In genomic region chr15:96792216-96792615, GRCh38 we compare ENCODE assay signal across 28 cellular contexts.
"Had no signal": no experiment of that assay in that cellular context is flagged by ENCODE, and none has a peak within 500 bp of the region (broad histone marks: within the 10 kb centered on the region; RNA-seq: fewer than 3 reads in every experiment).

No MANE protein-coding gene starts in this region.

- H3K4me1 Mint-ChIP-seq: activated CD4-positive, alpha-beta memory T cell treated with anti-CD3 and anti-CD28 coated beads, Interleukin-2, amount 10 ng/mL, durations not matched to agents 7 days and 5 days; activated CD8-positive, alpha-beta memory T cell treated with anti-CD3 and anti-CD28 coated beads, Interleukin-2, amount 10 ng/mL, durations not matched to agents 7 days and 5 days; activated naive CD4-positive, alpha-beta T cell treated with anti-CD3 and anti-CD28 coated beads, Interleukin-2, amount 10 ng/mL, durations not matched to agents 7 days and 5 days had no signal

- H3K27ac Mint-ChIP-seq: activated CD4-positive, alpha-beta memory T cell treated with anti-CD3 and anti-CD28 coated beads, Interleukin-2, amount 10 ng/mL, durations not matched to agents 7 days and 5 days; activated CD8-positive, alpha-beta memory T cell treated with anti-CD3 and anti-CD28 coated beads, Interleukin-2, amount 10 ng/mL, durations not matched to agents 7 days and 5 days; activated naive CD4-positive, alpha-beta T cell treated with anti-CD3 and anti-CD28 coated beads, Interleukin-2, amount 10 ng/mL, durations not matched to agents 7 days and 5 days; activated naive CD8-positive, alpha-beta T cell; T-helper 2 cell treated with Interferon-gamma antibody and Interleukin-4, amounts not matched to agents 5 μg/mL and 100 μg/mL, for 36 hours had no signal

- ATAC-seq: activated CD8-positive, alpha-beta memory T cell treated with anti-CD3 and anti-CD28 coated beads, Interleukin-2, amount 10 ng/mL, durations not matched to agents 7 days and 5 days; body of pancreas; K562; Right ventricle myocardium inferior; SK-N-SH treated with all-trans-retinoic acid at 6 μM for 48 hours had no signal

- H3K27me3 Mint-ChIP-seq: activated CD4-positive, alpha-beta memory T cell treated with anti-CD3 and anti-CD28 coated beads, Interleukin-2, amount 10 ng/mL, durations not matched to agents 7 days and 5 days; activated CD8-positive, alpha-beta memory T cell treated with anti-CD3 and anti-CD28 coated beads, Interleukin-2, amount 10 ng/mL, durations not matched to agents 7 days and 5 days; activated naive CD4-positive, alpha-beta T cell treated with anti-CD3 and anti-CD28 coated beads, Interleukin-2, amount 10 ng/mL, durations not matched to agents 7 days and 5 days; activated naive CD8-positive, alpha-beta T cell had no signal

- H3K9me3 Mint-ChIP-seq: activated CD4-positive, alpha-beta memory T cell treated with anti-CD3 and anti-CD28 coated beads, Interleukin-2, amount 10 ng/mL, durations not matched to agents 7 days and 5 days; activated naive CD4-positive, alpha-beta T cell treated with anti-CD3 and anti-CD28 coated beads, Interleukin-2, amount 10 ng/mL, durations not matched to agents 7 days and 5 days; T-helper 2 cell treated with Interferon-gamma antibody and Interleukin-4, amounts not matched to agents 5 μg/mL and 100 μg/mL, for 36 hours had no signal

- DNase-seq: activated CD4-positive, alpha-beta memory T cell treated with anti-CD3 and anti-CD28 coated beads, Interleukin-2, amount 10 ng/mL, durations not matched to agents 7 days and 5 days; activated CD4-positive, alpha-beta T cell treated with anti-CD3 and anti-CD28 coated beads for 1 hour; activated CD4-positive, alpha-beta T cell treated with anti-CD3 and anti-CD28 coated beads for 48 hours; activated CD4-positive, CD25-positive, alpha-beta regulatory T cell; activated CD8-positive, alpha-beta memory T cell treated with anti-CD3 and anti-CD28 coated beads for 24 hours; activated CD8-positive, alpha-beta memory T cell treated with anti-CD3 and anti-CD28 coated beads, Interleukin-2, amount 10 ng/mL, durations not matched to agents 7 days and 5 days; activated CD8-positive, alpha-beta memory T cell treated with anti-CD3 and anti-CD28 coated beads, Interleukin-2, amount 50 U/mL, for 48 hours; activated effector memory CD4-positive, alpha-beta T cell treated with Interleukin-2 at 50 U/mL for 16 hours; activated naive CD4-positive, alpha-beta T cell treated with anti-CD3 and anti-CD28 coated beads, Interleukin-2, amount 10 ng/mL, durations not matched to agents 7 days and 5 days; activated T-cell treated with anti-CD3 and anti-CD28 coated beads, Interleukin-2, amount 50 U/mL, for 48 hours; body of pancreas; MV-4-11; NCI-H1092 treated with DMSO at 0.1 percent for 48 hours; NCI-H1417 treated with DMSO at 0.1 percent for 48 hours; NCI-H187 treated with DMSO at 0.1 percent for 48 hours; NCI-H2081; NCI-H345; NCI-H524 treated with DMSO at 0.1 percent for 48 hours; PC-9; SIG-M5; WERI-Rb-1 had no signal

- H3K36me3 Mint-ChIP-seq: activated CD8-positive, alpha-beta memory T cell treated with anti-CD3 and anti-CD28 coated beads, Interleukin-2, amount 10 ng/mL, durations not matched to agents 7 days and 5 days; activated naive CD4-positive, alpha-beta T cell treated with anti-CD3 and anti-CD28 coated beads, Interleukin-2, amount 10 ng/mL, durations not matched to agents 7 days and 5 days; activated naive CD8-positive, alpha-beta T cell had no signal

- H3K4me3 Mint-ChIP-seq: activated CD4-positive, alpha-beta memory T cell treated with anti-CD3 and anti-CD28 coated beads, Interleukin-2, amount 10 ng/mL, durations not matched to agents 7 days and 5 days; activated CD8-positive, alpha-beta memory T cell treated with anti-CD3 and anti-CD28 coated beads, Interleukin-2, amount 10 ng/mL, durations not matched to agents 7 days and 5 days; activated naive CD4-positive, alpha-beta T cell treated with anti-CD3 and anti-CD28 coated beads, Interleukin-2, amount 10 ng/mL, durations not matched to agents 7 days and 5 days; activated naive CD8-positive, alpha-beta T cell; T-helper 2 cell treated with Interferon-gamma antibody and Interleukin-4, amounts not matched to agents 5 μg/mL and 100 μg/mL, for 36 hours had no signal

- H3K4me3 ChIP-seq: body of pancreas, breast epithelium, coronary artery, K562, PC-9 had no signal
